ENCODE assay signal across 14 cellular contexts in genomic region chr1:54572236-54572850, GRCh38. TPM values are rescaled to one million over a fixed set of nuclear protein-coding genes. Genes with fewer than 3 reads are reported as not detected.
DNase-seq lines count a peak whose midpoint lies in the region; ATAC-seq and TF ChIP-seq lines count a peak whose summit lies in the region.
"Had no signal": no experiment of that assay in that cellular context is flagged by ENCODE, and none has a peak within 500 bp of the region (broad histone marks: within the 10 kb centered on the region; RNA-seq: fewer than 3 reads in every experiment).

No MANE protein-coding gene starts in this region.

- DNase-seq in NCI-H748 (lab: John Stamatoyannopoulos, UW; ENCODE audit: unreplicated experiment) (peak; percentile 28), NCI-H748 treated with DMSO at 0.1 percent for 48 hours (lab: John Stamatoyannopoulos, UW) (no peak), left ventricle myocardium inferior (no peak), sigmoid colon (peak; percentile 45), T-helper 1 cell (no peak), AG08395 (ENCODE audit: low spot score) (no peak)
- DNase-seq: activated CD4-positive, alpha-beta T cell treated with anti-CD3 and anti-CD28 coated beads for 48 hours; activated T-cell treated with anti-CD3 and anti-CD28 coated beads, Interleukin-2, amount 50 U/mL, for 48 hours; MG63; NCI-H2029 treated with DMSO at 0.1 percent for 48 hours had no signal

- H3K27me3 ChIP-seq in left ventricle myocardium inferior (ENCODE audit: low read depth) (no peaks in the 10 kb centered on the region), sigmoid colon (no peaks in the 10 kb centered on the region)
- H3K27me3 ChIP-seq: MG63 had no signal

- intact Hi-C loops in left ventricle myocardium inferior (cut with micrococcal nuclease): no loop called here
- intact Hi-C loops in sigmoid colon (cut with DNase I): no loop called here

- peak overlapping the region; percentile 89 for H3K27ac ChIP-seq in left ventricle myocardium inferior (replicated peaks)
- H3K27ac ChIP-seq in sigmoid colon: no peak overlapping the region
- H3K27ac ChIP-seq: A549, prostate gland had no signal

- H3K36me3 ChIP-seq in left ventricle myocardium inferior (no peaks in the 10 kb centered on the region), sigmoid colon (no peaks in the 10 kb centered on the region)
- H3K36me3 ChIP-seq: MG63, prostate gland had no signal

- H3K4me1 ChIP-seq in left ventricle myocardium inferior (peaks cover 93% of the 10 kb centered on the region), sigmoid colon (peaks cover 0 to 32% (median 26%) of the 10 kb centered on the region in 4 donors)
- H3K4me1 ChIP-seq: A549 had no signal

- no peak for ATAC-seq in GM21619 (IDR thresholded peaks at IDR 0.05; ENCODE audit: unreplicated experiment)
- ATAC-seq: A549 had no signal

- peak; percentile 12 for TF ChIP-seq CTCF in left ventricle myocardium inferior (IDR thresholded peaks at IDR 0.05; ENCODE audit: borderline replicate concordance)
- TF ChIP-seq CTCF in sigmoid colon (IDR thresholded peaks at IDR 0.05): no peak

- 67 to 76% methylated on average over 6 of the region's 6 CpGs for WGBS in sigmoid colon, 2 donors

- H3K4me3 ChIP-seq in left ventricle myocardium inferior (no peak overlapping the region), sigmoid colon (no peak overlapping the region)
- H3K4me3 ChIP-seq: A549, MG63, prostate gland had no signal

- no peak for TF ChIP-seq POLR2A in sigmoid colon (IDR thresholded peaks at IDR 0.05)

- no peak for TF ChIP-seq EP300 in sigmoid colon (IDR thresholded peaks at IDR 0.05)

- no peaks in the 10 kb centered on the region for H3K9me3 ChIP-seq in left ventricle myocardium inferior (replicated peaks)
- no peaks in the 10 kb centered on the region for H3K9me3 ChIP-seq in sigmoid colon
- H3K9me3 ChIP-seq: A549, MG63, prostate gland had no signal

TF ChIP-seq in PFSK-1, 5 proteins besides CTCF, POLR2A, EP300 and RAD21:
- TF ChIP-seq TAF1 (IDR thresholded peaks at IDR 0.05; ENCODE audit: borderline replicate concordance, insufficient read depth, low read length) (no peak), POLR2AphosphoS5 (IDR thresholded peaks at IDR 0.05; ENCODE audit: low read depth, low read length) (0 out of 2 replicates have a peak, but pooled peaks have one; percentile 11), SIN3A (IDR thresholded peaks at IDR 0.05; ENCODE audit: borderline replicate concordance, insufficient read depth, low read length) (no peak)

RNA-seq across cellular contexts. Expression of gene ACOT11, which starts 24.3 kb away (rescaled TPM):
- polyA plus RNA-seq in PFSK-1 (2012; ENCODE audit: insufficient read length, low read depth): 0.50 TPM
- total RNA-seq in left ventricle myocardium inferior (64.8 TPM), sigmoid colon (10 to 100 TPM in 3 of 4 donors, 1 to 10 TPM in 1; 8.9 to 30.5 (median 19.8) TPM)
- polyA plus RNA-seq in sigmoid colon: 10 to 100 TPM; 21.0 to 40.9 (median 31.9) TPM

RNA-seq across cellular contexts. Expression of gene FAM151A, which starts 51.0 kb away (rescaled TPM):
- not detected for polyA plus RNA-seq in PFSK-1 (2012; ENCODE audit: insufficient read length, low read depth)
- total RNA-seq in left ventricle myocardium inferior: 0.80 TPM
- total RNA-seq in sigmoid colon: not detected
- polyA plus RNA-seq in sigmoid colon: 1 to 10 TPM; 3.2 to 5.4 (median 3.7) TPM
- total RNA-seq: prostate gland had no signal
- polyA plus RNA-seq: A549 had no signal

Comparison
In these comparisons a context has a peak if more than half of its experiments do, and no peak if none do; other contexts are left out.
1. DNase-seq: peak in NCI-H748 (single experiment) and sigmoid colon (single experiment); none in NCI-H748 treated with DMSO at 0.1 percent for 48 hours (single experiment), left ventricle myocardium inferior (single experiment), T-helper 1 cell (0 of 5) and AG08395 (single experiment).